In the genomic region with DNA sequence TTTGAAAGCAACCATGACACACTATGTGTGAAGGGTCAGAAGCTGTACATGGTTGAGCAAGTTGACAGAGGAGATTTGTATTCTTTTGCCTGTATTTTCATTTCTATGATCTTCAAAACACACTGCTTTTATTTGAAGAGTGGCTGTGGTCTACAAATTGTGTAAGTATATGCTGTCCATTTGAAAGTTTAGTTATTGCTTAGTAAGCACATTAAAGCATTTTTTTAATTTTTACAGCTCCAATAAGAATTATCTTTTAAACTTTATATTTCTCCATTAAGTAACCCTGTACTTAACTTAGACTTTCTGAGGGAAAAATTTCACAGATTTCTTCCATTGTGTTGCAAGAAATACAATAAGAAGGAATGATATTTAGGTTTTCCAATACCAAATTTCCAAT, we compare ENCODE assay signal across 26 cellular contexts.
"Had no signal": no experiment of that assay in that cellular context is flagged by ENCODE, and none has a peak within 500 bp of the region (broad histone marks: within the 10 kb centered on the region; RNA-seq: fewer than 3 reads in every experiment).

No MANE protein-coding gene starts in this region.

- H3K9me3 ChIP-seq: ascending aorta had no signal

- DNase-seq: activated CD4-positive, alpha-beta memory T cell treated with anti-CD3 and anti-CD28 coated beads, Interleukin-2, amount 10 ng/mL, durations not matched to agents 7 days and 5 days; activated CD4-positive, alpha-beta T cell treated with anti-CD3 and anti-CD28 coated beads for 1 hour; activated CD4-positive, alpha-beta T cell treated with anti-CD3 and anti-CD28 coated beads for 4 hours; activated CD4-positive, alpha-beta T cell treated with anti-CD3 and anti-CD28 coated beads, Interleukin-2, amount 10 ng/mL, durations not matched to agents 7 days and 5 days; activated CD4-positive, alpha-beta T cell treated with anti-CD3 and anti-CD28 coated beads, Interleukin-2, amount 50 U/mL, for 4 hours; activated CD8-positive, alpha-beta memory T cell treated with anti-CD3 and anti-CD28 coated beads, Interleukin-2, amount 50 U/mL, for 48 hours; activated gamma-delta T cell; activated naive CD4-positive, alpha-beta T cell; activated naive CD4-positive, alpha-beta T cell treated with anti-CD3 and anti-CD28 coated beads, Interleukin-2, amount 10 ng/mL, durations not matched to agents 7 days and 5 days; activated naive CD8-positive, alpha-beta T cell treated with anti-CD3 and anti-CD28 coated beads, Interleukin-2, amount 10 ng/mL, durations not matched to agents 7 days and 5 days; activated T-cell treated with anti-CD3 and anti-CD28 coated beads for 4 hours; activated T-cell treated with anti-CD3 and anti-CD28 coated beads, Interleukin-2, amount 50 U/mL, for 24 hours; activated T-cell treated with anti-CD3 and anti-CD28 coated beads, Interleukin-2, amount 50 U/mL, for 72 hours; brain microvascular endothelial cell; cortex of kidney; dermis blood vessel endothelial cell; effector CD4-positive, alpha-beta T cell; effector memory CD8-positive, alpha-beta T cell; erythroblast; head of caudate nucleus; T-helper 9 cell had no signal

- H3K27me3 ChIP-seq: ascending aorta, brain microvascular endothelial cell, esophagus muscularis mucosa had no signal

- ATAC-seq: activated naive CD4-positive, alpha-beta T cell treated with anti-CD3 and anti-CD28 coated beads, Interleukin-2, amount 50 U/mL, for 72 hours; activated T-cell treated with anti-CD3 and anti-CD28 coated beads, Interleukin-2, amount 50 U/mL, for 72 hours; effector memory CD8-positive, alpha-beta T cell; WTC11 had no signal

- H3K4me1 ChIP-seq: ascending aorta, esophagus muscularis mucosa had no signal

- H3K4me3 ChIP-seq: ascending aorta, esophagus muscularis mucosa had no signal

- H3K27ac ChIP-seq: ascending aorta, brain microvascular endothelial cell, esophagus muscularis mucosa, VCaP had no signal

- H3K36me3 ChIP-seq: ascending aorta, brain microvascular endothelial cell, esophagus muscularis mucosa had no signal
